In genomic region chr14:99683619-99684355, GRCh38 we compare ENCODE assay signal across 8 cellular contexts.
A peak's percentile ranks its signal among the peaks of the same experiment; 100 is the strongest.
DNase-seq lines count a peak whose midpoint lies in the region; ATAC-seq, FAIRE-seq and TF ChIP-seq lines count a peak whose summit lies in the region.

Gene CYP46A1 (plus strand): TSS chr14:99684298. CDS start chr14:99684418, 120 bp downstream.

- peak; percentile 52 for FAIRE-seq in H54 (lab: Jason Lieb, UNC)

- H3K4me1 Mint-ChIP-seq in nephron = peaks cover 12% of the 10 kb centered on the region

- CTCF ChIA-PET in RWPE1 (lab: Yijun Ruan, JAX) = interaction anchor here (0.5 to 1.8 kb wide), 4 partner anchors 80 to 202 kb away, joined by 3 to 5 read pairs (median 4); no protein-coding TSS in a partner anchor

- H3K27ac ChIP-seq in RWPE1 = peak within 1 kb of the TSS; percentile 73

- H3K9me3 Mint-ChIP-seq in nephron = no peaks in the 10 kb centered on the region

- peaks cover 42% of the 10 kb centered on the region for H3K27me3 Mint-ChIP-seq in nephron (ENCODE audit: low read depth)

- peak; percentile 99 for DNase-seq in ELF-1 (ENCODE audit: low read depth, low spot score)
- peak; percentile 96 for DNase-seq in H54 (ENCODE audit: insufficient read length, low spot score)
- DNase-seq in LoVo (ENCODE audit: low spot score) = peak; percentile 99
- DNase-seq in RWPE1 (ENCODE audit: low spot score) = peak; percentile 100
- DNase-seq in activated T-helper 9 cell treated with anti-CD3 and anti-CD28 coated beads, Interleukin-2, amount 50 U/mL, for 16 hours (ENCODE audit: low read depth) = peak; percentile 99
- DNase-seq in fibroblast of pulmonary artery (ENCODE audit: low read depth) = peak; percentile 99
- DNase-seq in stimulated activated naive CD8-positive, alpha-beta T cell treated with anti-CD3 and anti-CD28 coated beads, Interleukin-15, Interleukin-2, amounts not matched to agents 100 U/mL and 50 U/mL, for 24 hours = peak; percentile 99

- peak; percentile 29; the same call in 1 of the 2 replicates for TF ChIP-seq POLR2A in H54 (IDR thresholded peaks at IDR 0.05; ENCODE audit: low read depth, low read length)

- H3K4me3 ChIP-seq in fibroblast of pulmonary artery (replicated peaks; ENCODE audit: low read depth, low read length) = peak within 1 kb of the TSS; percentile 81

- peak; percentile 95 for ATAC-seq in stimulated activated naive CD8-positive, alpha-beta T cell treated with anti-CD3 and anti-CD28 coated beads, Interleukin-15, Interleukin-2, amounts not matched to agents 100 U/mL and 50 U/mL, for 24 hours

- H3K27ac Mint-ChIP-seq in nephron = peak within 1 kb of the TSS; percentile 46 to 92 (median 62)

- no peak for TF ChIP-seq CTCF in RWPE1 (conservative IDR thresholded peaks at IDR 0.05; ENCODE audit: low read depth)
- TF ChIP-seq CTCF in fibroblast of pulmonary artery (IDR thresholded peaks at IDR 0.05; ENCODE audit: low read length, missing control alignments) = no peak
- no peak for TF ChIP-seq CTCF in nephron (IDR thresholded peaks at IDR 0.05; ENCODE audit: unreplicated experiment in 3 of 3)

- H3K4me3 Mint-ChIP-seq in nephron = peak within 1 kb of the TSS; percentile 87 to 96 (median 90)

- H3K36me3 Mint-ChIP-seq in nephron (ENCODE audit: low read depth) = no peaks in the 10 kb centered on the region

- POLR2A ChIA-PET in RWPE1 (lab: Yijun Ruan, JAX; ENCODE audit: low non-redundant PET) = interaction anchor here (0.7 kb wide), 1 partner anchor 109 kb away, joined by 5 read pairs; the partner anchor contains the start of gene EML1

Comparison
In these comparisons a context has a peak if more than half of its experiments do, and no peak if none do; other contexts are left out.
1. Peak in every context shown above with its lines: DNase-seq, ATAC-seq, H3K4me3 ChIP-seq and H3K27ac ChIP-seq.